1 cellular context compared by ENCODE assay signal in genomic region chr7:106460792-106461254, GRCh38.
A peak's percentile ranks its signal among the peaks of the same experiment; 100 is the strongest.
TF ChIP-seq lines count a peak whose summit lies in the region.

No MANE protein-coding gene starts in this region.

TF ChIP-seq in HCT116, 20 proteins besides CTCF, POLR2A, EP300 and RAD21 (continued from another document):
- TF ChIP-seq ZBTB33 (IDR thresholded peaks at IDR 0.05; ENCODE audit: extremely low read depth, insufficient replicate concordance, low read length) = no peak
- no peak for TF ChIP-seq EGR1 (IDR thresholded peaks at IDR 0.05; ENCODE audit: low read depth)
- no peak for TF ChIP-seq TCF7L2 (IDR thresholded peaks at IDR 0.05; ENCODE audit: borderline replicate concordance, extremely low read depth, insufficient read depth, insufficient read length)
- no peak for TF ChIP-seq EZH2 (IDR thresholded peaks at IDR 0.05)
- no peak for TF ChIP-seq REST (IDR thresholded peaks at IDR 0.05; ENCODE audit: low read depth)
- no peak for TF ChIP-seq ELF1 (IDR thresholded peaks at IDR 0.05; ENCODE audit: borderline replicate concordance, low read depth)
- TF ChIP-seq SRF (IDR thresholded peaks at IDR 0.05; ENCODE audit: low read depth) = no peak
- peak; percentile 35; the same call in 1 of the 2 replicates for TF ChIP-seq JUND (IDR thresholded peaks at IDR 0.05)
- peak; percentile 80 for TF ChIP-seq YY1 (IDR thresholded peaks at IDR 0.05; ENCODE audit: extremely low read depth, insufficient replicate concordance, low read depth, low read length)
- no peak; the same call in 1 of the 2 replicates for TF ChIP-seq CEBPB (IDR thresholded peaks at IDR 0.05; ENCODE audit: low read depth)
- TF ChIP-seq CBX3 (IDR thresholded peaks at IDR 0.05; ENCODE audit: low read depth) = peak; percentile 67; the same call in 1 of the 2 replicates
- TF ChIP-seq ZFX (IDR thresholded peaks at IDR 0.05) = no peak
- peak; percentile 31; the same call in 1 of the 2 replicates for TF ChIP-seq FOSL1 (IDR thresholded peaks at IDR 0.05; ENCODE audit: low read depth)
- TF ChIP-seq ZNF274 (IDR thresholded peaks at IDR 0.05; ENCODE audit: low read depth, low read length) = no peak
- TF ChIP-seq ATF3 (IDR thresholded peaks at IDR 0.05) = no peak
- TF ChIP-seq MAX (IDR thresholded peaks at IDR 0.05) = no peak
- TF ChIP-seq SIN3A (IDR thresholded peaks at IDR 0.05; ENCODE audit: low read depth) = no peak
TF ChIP-seq in HCT116: peak in this region for 5.
